In genomic region chr3:122572940-122573412, GRCh38 we compare ENCODE assay signal across 8 cellular contexts. TPM values are rescaled to one million over a fixed set of nuclear protein-coding genes. Genes with fewer than 3 reads are reported as not detected.
DNase-seq lines count a peak whose midpoint lies in the region; ATAC-seq, FAIRE-seq and TF ChIP-seq lines count a peak whose summit lies in the region.

No MANE protein-coding gene starts in this region.

- H3F3A ChIP-seq in GM23338 (replicated peaks; ENCODE audit: low read depth) (no peaks in the 10 kb centered on the region), PC-3 (ENCODE audit: low read length, unreplicated experiment) (peaks cover 6% of the 10 kb centered on the region)

- BruUV-seq in PC-3 (replicated peaks; lab: Mats Ljungman, UMichigan) = no TSS peak

- H3K79me2 ChIP-seq in GM23338 (replicated peaks; ENCODE audit: insufficient read depth) (no peaks in the 10 kb centered on the region), PC-3 (ENCODE audit: low read length) (no peaks in the 10 kb centered on the region)

- POLR2A ChIA-PET in PC-3 (lab: Charles Lee; ENCODE audit: unreplicated experiment) = no interaction called here
- POLR2A ChIA-PET in HEK293T (lab: Yijun Ruan, JAX) = no interaction called here

- H3K27me3 ChIP-seq in CD4-positive, CD25-positive, alpha-beta regulatory T cell (ENCODE audit: control insufficient read depth, insufficient read depth, low read length) = no peaks in the 10 kb centered on the region
- H3K27me3 ChIP-seq in GM23338 (ENCODE audit: insufficient read depth) = peaks cover 15% of the 10 kb centered on the region
- H3K27me3 ChIP-seq in PC-3 (ENCODE audit: low read length) = no peaks in the 10 kb centered on the region
- H3K27me3 ChIP-seq in pancreas = no peaks in the 10 kb centered on the region

- H3K9me3 Mint-ChIP-seq in CD4-positive, CD25-positive, alpha-beta regulatory T cell = no peaks in the 10 kb centered on the region
- H3K9me3 Mint-ChIP-seq in GM23338 = no peaks in the 10 kb centered on the region

- intact Hi-C loops in PC-3 (cut with micrococcal nuclease) = loop anchor here (1.0 kb wide), 2 partner anchors 13 to 106 kb away; no protein-coding TSS in a partner anchor
- intact Hi-C loops in pancreas (cut with DNase I) = no loop called here

- no peak overlapping the region for H3K4me2 ChIP-seq in GM23338
- H3K4me2 ChIP-seq in PC-3 (ENCODE audit: low read length) = peak overlapping the region; percentile 56

- TF ChIP-seq CTCF in GM23338 (conservative IDR thresholded peaks at IDR 0.05; ENCODE audit: low read depth in 2 of 2) (no peak), PC-3 (conservative IDR thresholded peaks at IDR 0.05; ENCODE audit: low read depth, low read length) (no peak), choroid plexus epithelial cell (conservative IDR thresholded peaks at IDR 0.05; ENCODE audit: low read depth, low read length) (peak; percentile 30), pancreas (IDR thresholded peaks at IDR 0.05) (no peak)

- H3K36me3 ChIP-seq in CD4-positive, CD25-positive, alpha-beta regulatory T cell (ENCODE audit: control insufficient read depth, insufficient read depth, low read length) = peaks cover 42% of the 10 kb centered on the region
- no peaks in the 10 kb centered on the region for H3K36me3 ChIP-seq in GM23338 (ENCODE audit: insufficient read depth)
- H3K36me3 ChIP-seq in PC-3 (ENCODE audit: low read depth, low read length) = peaks cover 19% of the 10 kb centered on the region; the same call in 1 of the 2 replicates
- peaks cover 0 to 15% (median 0%) of the 10 kb centered on the region in 3 donors for H3K36me3 ChIP-seq in pancreas

- no peaks in the 10 kb centered on the region for H4K20me1 ChIP-seq in GM23338 (replicated peaks; ENCODE audit: insufficient read depth)
- H4K20me1 ChIP-seq in PC-3 (ENCODE audit: low read length) = no peaks in the 10 kb centered on the region

- peaks cover 30 to 67% (median 50%) of the 10 kb centered on the region in 4 donors for H3K4me1 Mint-ChIP-seq in CD4-positive, CD25-positive, alpha-beta regulatory T cell
- H3K4me1 Mint-ChIP-seq in GM23338 = peaks cover 21% of the 10 kb centered on the region

- H3K9ac ChIP-seq in PC-3 (ENCODE audit: low read length) = peak overlapping the region; percentile 42; the same call in 1 of the 2 replicates

- peaks cover 25% of the 10 kb centered on the region for H3K4me1 ChIP-seq in CD4-positive, CD25-positive, alpha-beta regulatory T cell (ENCODE audit: control insufficient read depth, insufficient read depth, low read length, poor library complexity, severe bottlenecking)
- H3K4me1 ChIP-seq in GM23338 (ENCODE audit: insufficient read depth) (peaks cover 4% of the 10 kb centered on the region; the same call in 1 of the 2 replicates), PC-3 (ENCODE audit: insufficient read depth, low read length) (peaks cover 12% of the 10 kb centered on the region), pancreas (peaks cover 0 to 11% (median 0%) of the 10 kb centered on the region in 3 donors)

- no peaks in the 10 kb centered on the region for H3K9me2 ChIP-seq in GM23338 (ENCODE audit: insufficient read depth)
- no peaks in the 10 kb centered on the region for H3K9me2 ChIP-seq in PC-3 (replicated peaks; ENCODE audit: low read length)

- H3K4me3 Mint-ChIP-seq in CD4-positive, CD25-positive, alpha-beta regulatory T cell = peak overlapping the region in 2 of 4 donors; percentile 15 to 74
- no peak overlapping the region for H3K4me3 Mint-ChIP-seq in GM23338

- H3K9me3 ChIP-seq in CD4-positive, CD25-positive, alpha-beta regulatory T cell (ENCODE audit: control insufficient read depth in 2 of 2, low read length in 2 of 2) = no peaks in the 10 kb centered on the region
- H3K9me3 ChIP-seq in PC-3 (ENCODE audit: low read length) (no peaks in the 10 kb centered on the region), pancreas (no peaks in the 10 kb centered on the region)

- no peak overlapping the region for H3K27ac ChIP-seq in CD4-positive, CD25-positive, alpha-beta regulatory T cell (ENCODE audit: insufficient read depth, low read length, poor library complexity, severe bottlenecking)
- peak overlapping the region; percentile 3; the same call in 1 of the 2 replicates for H3K27ac ChIP-seq in GM23338 (ENCODE audit: low read depth)
- peak overlapping the region; percentile 88 for H3K27ac ChIP-seq in PC-3 (ENCODE audit: low read length)
- H3K27ac ChIP-seq in pancreas = no peak overlapping the region

- H3K4me3 ChIP-seq in CD4-positive, CD25-positive, alpha-beta regulatory T cell (ENCODE audit: low read depth, low read length) = peak overlapping the region; percentile 21
- no peak overlapping the region for H3K4me3 ChIP-seq in GM23338
- H3K4me3 ChIP-seq in PC-3 (ENCODE audit: low read length) = no peak overlapping the region
- no peak overlapping the region for H3K4me3 ChIP-seq in choroid plexus epithelial cell (ENCODE audit: low read depth, low read length)
- no peak overlapping the region for H3K4me3 ChIP-seq in pancreas

- peak in 1 of 3 donors; percentile 73 for DNase-seq in CD4-positive, CD25-positive, alpha-beta regulatory T cell
- DNase-seq in GM23338 (ENCODE audit: low spot score) (peak; percentile 49), PC-3 (peak; percentile 98), choroid plexus epithelial cell (ENCODE audit: low read depth) (peak; percentile 67), pancreas (peak in 1 of 6 donors; percentile 52), HEK293T (ENCODE audit: extremely low spot score) (no peak), occipital lobe (lab: John Stamatoyannopoulos, UW) (no peak)

- H2AFZ ChIP-seq in GM23338 (peak overlapping the region; percentile 19; the same call in 1 of the 2 replicates), PC-3 (ENCODE audit: low read length) (peak overlapping the region; percentile 66)

- H3K27ac Mint-ChIP-seq in CD4-positive, CD25-positive, alpha-beta regulatory T cell = peak overlapping the region; percentile 76 to 90 (median 88)
- H3K27ac Mint-ChIP-seq in GM23338 = peak overlapping the region; percentile 28; the same call in 1 of the 2 replicates

- H3K36me3 Mint-ChIP-seq in CD4-positive, CD25-positive, alpha-beta regulatory T cell = peaks cover 33% of the 10 kb centered on the region
- H3K36me3 Mint-ChIP-seq in GM23338 (ENCODE audit: low read depth) = no peaks in the 10 kb centered on the region

- peak; percentile 55 to 66 for ATAC-seq in CD4-positive, CD25-positive, alpha-beta regulatory T cell (ENCODE audit: low read depth in 2 of 2)
- peak; percentile 60 for ATAC-seq in GM23338
- peak; percentile 95 for ATAC-seq in PC-3
- ATAC-seq in pancreas = peak; percentile 61 to 79 (median 74)
- no peak for ATAC-seq in GM19397 (IDR thresholded peaks at IDR 0.05; ENCODE audit: unreplicated experiment)

- no peak for FAIRE-seq in pancreas (lab: Jason Lieb, UNC)

- CTCF ChIA-PET in PC-3 (lab: Charles Lee) = no interaction called here
- CTCF ChIA-PET in HEK293T (lab: Yijun Ruan, JAX) = no interaction called here

- no peaks in the 10 kb centered on the region for H3K27me3 Mint-ChIP-seq in CD4-positive, CD25-positive, alpha-beta regulatory T cell
- peaks cover 7% of the 10 kb centered on the region for H3K27me3 Mint-ChIP-seq in GM23338 (ENCODE audit: insufficient read depth, low read depth, poor library complexity)

- WGBS in pancreas, 2 donors = 67 to 71% methylated on average over 3 of the region's 3 CpGs

TF ChIP-seq in GM23338, 12 proteins besides CTCF, POLR2A, EP300 and RAD21 (continues in another document):
- TF ChIP-seq EZH2 (IDR thresholded peaks at IDR 0.05; ENCODE audit: low read depth, unreplicated experiment) (no peak), ZNF331 (CRISPR knock-in tag; IDR thresholded peaks at IDR 0.05; ENCODE audit: low read depth) (no peak), NANOG (IDR thresholded peaks at IDR 0.05; ENCODE audit: borderline replicate concordance) (no peak), ZNF114 (CRISPR knock-in tag; IDR thresholded peaks at IDR 0.05) (no peak), POLR2AphosphoS5 (IDR thresholded peaks at IDR 0.05; ENCODE audit: low read depth) (no peak)

TF ChIP-seq in HEK293T, 16 proteins besides CTCF, POLR2A, EP300 and RAD21 (continues in another document):
- TF ChIP-seq HDGF (IDR thresholded peaks at IDR 0.05; ENCODE audit: borderline replicate concordance) (no peak), L3MBTL2 (conservative IDR thresholded peaks at IDR 0.05) (no peak), CTBP1 (IDR thresholded peaks at IDR 0.05; ENCODE audit: borderline replicate concordance) (no peak), SUZ12 (IDR thresholded peaks at IDR 0.05) (no peak), ARNT (IDR thresholded peaks at IDR 0.05) (no peak), FOXK2 (IDR thresholded peaks at IDR 0.05) (no peak), ZNF384 (IDR thresholded peaks at IDR 0.05) (no peak), ELF4 (IDR thresholded peaks at IDR 0.05) (no peak)

RNA-seq across cellular contexts. Expression of gene PARP15, which starts 4.5 kb away (rescaled TPM):
- 87.0 TPM for total RNA-seq in CD4-positive, CD25-positive, alpha-beta regulatory T cell
- polyA plus RNA-seq in CD4-positive, CD25-positive, alpha-beta regulatory T cell = 10 to 100 TPM in 1 of 4 donors, 1 to 10 TPM in 3; 5.2 to 10.7 (median 7.6) TPM
- total RNA-seq in GM23338 (2014; rRNA removed; shearing (Covaris generic)) = 0.12 and 0.87 TPM in 2 replicates
- polyA plus RNA-seq in GM23338 (2016; fragmentation: Nextera tagmentation; extraction: Ambion mirVana) (0.17 and 0.39 TPM in 2 replicates), pancreas (under 1 TPM; 0.76 to 0.80 TPM)
- total RNA-seq in PC-3 (2014; rRNA removed) (not detected in 2 replicates), pancreas (under 1 TPM; 0.14 to 0.78 (median 0.45) TPM), occipital lobe (not detected)

RNA-seq across cellular contexts. Expression of gene DTX3L, which starts 8.8 kb away (rescaled TPM):
- total RNA-seq in CD4-positive, CD25-positive, alpha-beta regulatory T cell = 48.0 TPM
- 10 to 100 TPM; 25.9 to 32.8 (median 29.2) TPM for polyA plus RNA-seq in CD4-positive, CD25-positive, alpha-beta regulatory T cell
- total RNA-seq in GM23338 (2014; rRNA removed; shearing (Covaris generic)) = 6.8 TPM in 2 replicates
- polyA plus RNA-seq in GM23338 (2016; fragmentation: Nextera tagmentation; extraction: Ambion mirVana) = 1.8 and 2.1 TPM in 2 replicates
- 11.1 and 11.9 TPM in 2 replicates for total RNA-seq in PC-3 (2014; rRNA removed)
- total RNA-seq in pancreas = 10 to 100 TPM; 15.3 to 36.6 (median 21.1) TPM
- 1 to 10 TPM; 7.4 to 8.3 TPM for polyA plus RNA-seq in pancreas
- total RNA-seq in occipital lobe = 4.5 TPM

RNA-seq across cellular contexts. Expression of gene PARP9, which starts 8.9 kb away (rescaled TPM):
- 47.6 TPM for total RNA-seq in CD4-positive, CD25-positive, alpha-beta regulatory T cell
- polyA plus RNA-seq in CD4-positive, CD25-positive, alpha-beta regulatory T cell = 10 to 100 TPM; 24.2 to 41.9 (median 37.5) TPM
- 2.2 and 3.9 TPM in 2 replicates for total RNA-seq in GM23338 (2014; rRNA removed; shearing (Covaris generic))
- polyA plus RNA-seq in GM23338 (2016; fragmentation: Nextera tagmentation; extraction: Ambion mirVana) (1.8 and 2.1 TPM in 2 replicates), pancreas (10 to 100 TPM; 18.1 to 33.2 TPM)
- total RNA-seq in PC-3 (2014; rRNA removed) (13.8 and 14.8 TPM in 2 replicates), pancreas (10 to 100 TPM in 5 of 6 donors, 1 to 10 TPM in 1; 8.6 to 22.7 (median 13.3) TPM), occipital lobe (6.1 TPM)

RNA-seq across cellular contexts. Expression of gene KPNA1, which starts 58.2 kb away (rescaled TPM):
- 57.8 TPM for total RNA-seq in CD4-positive, CD25-positive, alpha-beta regulatory T cell
- polyA plus RNA-seq in CD4-positive, CD25-positive, alpha-beta regulatory T cell = 10 to 100 TPM; 41.4 to 50.0 (median 43.8) TPM
- 30.1 and 38.4 TPM in 2 replicates for total RNA-seq in GM23338 (2014; rRNA removed; shearing (Covaris generic))
- polyA plus RNA-seq in GM23338 (2016; fragmentation: Nextera tagmentation; extraction: Ambion mirVana) = 19.8 and 20.5 TPM in 2 replicates
- 64.3 and 76.7 TPM in 2 replicates for total RNA-seq in PC-3 (2014; rRNA removed)
- 10 to 100 TPM; 19.7 to 35.1 (median 25.9) TPM for total RNA-seq in pancreas
- 10 to 100 TPM in 1 of 2 donors, 1 to 10 TPM in 1; 5.7 to 12.6 TPM for polyA plus RNA-seq in pancreas
- 49.0 TPM for total RNA-seq in occipital lobe

Comparison
In these comparisons a context has a peak if more than half of its experiments do, and no peak if none do; other contexts are left out.
1. DNase-seq: peak in GM23338 (single experiment), PC-3 (single experiment) and choroid plexus epithelial cell (single experiment); none in HEK293T (single experiment) and occipital lobe (single experiment).
2. H3K27ac ChIP-seq: peak in GM23338 (single experiment) and PC-3 (single experiment); none in CD4-positive, CD25-positive, alpha-beta regulatory T cell (single experiment) and pancreas (0 of 4).
3. RNA of gene PARP15, which starts 4.5 kb away (total RNA-seq): 87.0 TPM in CD4-positive, CD25-positive, alpha-beta regulatory T cell (single experiment); 0.12 to 0.87 TPM in GM23338, 0.14 to 0.78 TPM in pancreas, not detected in PC-3 and not detected in occipital lobe (single experiment); every median in the first group is over 10 times any median in the second.